9 cellular contexts compared by ENCODE assay signal in the genomic region with DNA sequence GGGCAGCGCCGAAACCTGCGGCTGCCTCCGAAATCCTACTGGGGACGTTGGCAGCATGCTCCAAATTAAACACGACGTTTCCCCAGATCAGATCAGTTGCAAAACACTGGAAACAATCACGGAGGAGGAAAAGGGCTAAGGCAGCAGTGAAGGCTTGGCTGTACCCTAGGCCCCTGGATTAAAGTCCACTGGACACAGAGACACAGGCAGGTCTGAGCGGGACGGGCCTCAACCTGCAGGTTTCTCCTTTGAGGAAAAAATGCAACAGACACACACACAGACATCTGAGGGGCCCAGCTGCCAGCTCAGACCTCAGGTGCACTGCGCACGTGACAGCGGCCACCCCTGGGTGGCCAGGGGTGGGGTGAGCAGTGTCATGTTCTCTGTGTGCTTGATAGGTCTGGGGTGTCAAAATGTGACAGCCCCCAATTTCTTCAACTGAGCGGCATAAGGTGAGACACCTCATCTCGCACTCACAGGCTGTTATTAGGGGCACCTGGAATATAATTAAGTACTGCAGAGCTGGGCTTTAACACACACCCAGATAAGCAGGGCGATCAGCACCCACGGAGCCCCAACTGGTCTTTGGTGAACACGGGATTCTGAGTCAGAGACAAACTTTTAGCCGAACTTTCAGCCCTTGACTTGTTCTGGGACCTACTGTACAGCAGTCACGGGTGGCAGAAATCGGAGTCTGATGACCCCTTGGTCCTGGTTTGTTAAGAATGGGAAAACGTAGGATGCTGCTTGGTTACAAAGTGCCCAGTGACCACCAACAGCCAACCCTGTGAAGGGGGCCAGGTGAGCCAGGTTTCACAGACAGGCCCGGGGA. TPM values are rescaled to one million over a fixed set of nuclear protein-coding genes. Genes with fewer than 3 reads are reported as not detected.
DNase-seq lines count a peak whose midpoint lies in the region; ATAC-seq and TF ChIP-seq lines count a peak whose summit lies in the region.
"Had no signal": no experiment of that assay in that cellular context is flagged by ENCODE, and none has a peak within 500 bp of the region (broad histone marks: within the 10 kb centered on the region; RNA-seq: fewer than 3 reads in every experiment).

No MANE protein-coding gene starts in this region.

- peaks cover 13% of the 10 kb centered on the region for H3K4me1 ChIP-seq in HEK293 (ENCODE audit: control insufficient read depth, insufficient read depth, low read length)
- H3K4me1 ChIP-seq in adipocyte (ENCODE audit: control insufficient read depth, insufficient read depth, low read length), result peaks cover 68% of the 10 kb centered on the region
- peaks cover 43% of the 10 kb centered on the region for H3K4me1 ChIP-seq in right cardiac atrium (ENCODE audit: control insufficient read depth, insufficient read depth, low read length)

- CTCF ChIA-PET in HEK293 (lab: Yijun Ruan, JAX), result interaction anchor here (0.6 to 1.0 kb wide), 3 partner anchors 10 to 1641 kb away, joined by 3 to 4 read pairs (median 3); no protein-coding TSS in a partner anchor

- H3K9me3 ChIP-seq in HEK293 (ENCODE audit: control insufficient read depth, insufficient read depth, low read depth, low read length) (no peaks in the 10 kb centered on the region), adipocyte (ENCODE audit: control insufficient read depth, low read length) (no peaks in the 10 kb centered on the region), right cardiac atrium (ENCODE audit: control insufficient read depth, low read length) (no peaks in the 10 kb centered on the region)

- peak overlapping the region; percentile 77 for H3K9ac ChIP-seq in adipocyte (ENCODE audit: low read length)

- DNase-seq in adipocyte (ENCODE audit: low read depth) (no peak), right cardiac atrium (peak in 1 of 3 donors; percentile 61), sciatic nerve (ENCODE audit: low spot score) (no peak), DMS53 (lab: John Stamatoyannopoulos, UW) (no peak), KG1 (lab: John Stamatoyannopoulos, UW) (no peak), AG08395 (ENCODE audit: low spot score) (no peak)
- DNase-seq: PC-3 had no signal

- intact Hi-C loops in right cardiac atrium (cut with DNase I), result no loop called here
- intact Hi-C loops in sciatic nerve (cut with DNase I), result no loop called here

- H3K4me3 ChIP-seq in HEK293 (ENCODE audit: low read depth, low read length), result no peak overlapping the region
- peak overlapping the region; percentile 47 for H3K4me3 ChIP-seq in adipocyte (ENCODE audit: low read length)
- H3K4me3 ChIP-seq in right cardiac atrium (ENCODE audit: low read length), result no peak overlapping the region

- H3K36me3 ChIP-seq in HEK293 (ENCODE audit: control insufficient read depth in 2 of 2, insufficient read depth in 1 of 2, low read length in 2 of 2) (peaks cover 1 to 34% of the 10 kb centered on the region in 2 experiments; a peak in 2 of 3 replicates), adipocyte (ENCODE audit: control insufficient read depth, insufficient read depth, low read length, severe bottlenecking) (peaks cover 26% of the 10 kb centered on the region)

- no peak for TF ChIP-seq CTCF in HEK293 (tag by site-specific recombination; IDR thresholded peaks at IDR 0.05)

- peak overlapping the region; percentile 32 for H3K27ac ChIP-seq in HEK293 (ENCODE audit: extremely low read depth, low read depth, low read length)
- peak overlapping the region; percentile 65 for H3K27ac ChIP-seq in right cardiac atrium (ENCODE audit: low read length)

- POLR2A ChIA-PET in HEK293 (lab: Yijun Ruan, JAX), result interaction anchor here (0.6 to 1.1 kb wide), 3 partner anchors 11 to 83 kb away, joined by 3 to 4 read pairs (median 3); no protein-coding TSS in a partner anchor

- H3K27me3 ChIP-seq in adipocyte (replicated peaks; ENCODE audit: control insufficient read depth, insufficient read depth, low read length) (no peaks in the 10 kb centered on the region), right cardiac atrium (ENCODE audit: control insufficient read depth, insufficient read depth) (no peaks in the 10 kb centered on the region)

- 34% methylated on average over 23 of the region's 23 CpGs for WGBS in right cardiac atrium

- ATAC-seq in right cardiac atrium, result peak; percentile 6 to 15
- ATAC-seq in sciatic nerve, result peak; percentile 37
- ATAC-seq in GM21447 (IDR thresholded peaks at IDR 0.05; ENCODE audit: unreplicated experiment), result no peak
- ATAC-seq: PC-3 had no signal

TF ChIP-seq in HEK293, 187 proteins besides CTCF, POLR2A, EP300 and RAD21 (continues in another document):
- TF ChIP-seq ZBTB20 (tag by site-specific recombination; IDR thresholded peaks at IDR 0.05) (peak; percentile 70; the same call in 1 of the 2 replicates), ZNF776 (tag by site-specific recombination; IDR thresholded peaks at IDR 0.05; ENCODE audit: borderline replicate concordance) (no peak), ZNF670 (tag by site-specific recombination; IDR thresholded peaks at IDR 0.05; ENCODE audit: low read depth) (no peak), SP2 (tag by site-specific recombination; IDR thresholded peaks at IDR 0.05) (no peak), ZFP41 (tag by site-specific recombination; IDR thresholded peaks at IDR 0.05; ENCODE audit: borderline replicate concordance) (no peak)
- TF ChIP-seq, protein P1, sequence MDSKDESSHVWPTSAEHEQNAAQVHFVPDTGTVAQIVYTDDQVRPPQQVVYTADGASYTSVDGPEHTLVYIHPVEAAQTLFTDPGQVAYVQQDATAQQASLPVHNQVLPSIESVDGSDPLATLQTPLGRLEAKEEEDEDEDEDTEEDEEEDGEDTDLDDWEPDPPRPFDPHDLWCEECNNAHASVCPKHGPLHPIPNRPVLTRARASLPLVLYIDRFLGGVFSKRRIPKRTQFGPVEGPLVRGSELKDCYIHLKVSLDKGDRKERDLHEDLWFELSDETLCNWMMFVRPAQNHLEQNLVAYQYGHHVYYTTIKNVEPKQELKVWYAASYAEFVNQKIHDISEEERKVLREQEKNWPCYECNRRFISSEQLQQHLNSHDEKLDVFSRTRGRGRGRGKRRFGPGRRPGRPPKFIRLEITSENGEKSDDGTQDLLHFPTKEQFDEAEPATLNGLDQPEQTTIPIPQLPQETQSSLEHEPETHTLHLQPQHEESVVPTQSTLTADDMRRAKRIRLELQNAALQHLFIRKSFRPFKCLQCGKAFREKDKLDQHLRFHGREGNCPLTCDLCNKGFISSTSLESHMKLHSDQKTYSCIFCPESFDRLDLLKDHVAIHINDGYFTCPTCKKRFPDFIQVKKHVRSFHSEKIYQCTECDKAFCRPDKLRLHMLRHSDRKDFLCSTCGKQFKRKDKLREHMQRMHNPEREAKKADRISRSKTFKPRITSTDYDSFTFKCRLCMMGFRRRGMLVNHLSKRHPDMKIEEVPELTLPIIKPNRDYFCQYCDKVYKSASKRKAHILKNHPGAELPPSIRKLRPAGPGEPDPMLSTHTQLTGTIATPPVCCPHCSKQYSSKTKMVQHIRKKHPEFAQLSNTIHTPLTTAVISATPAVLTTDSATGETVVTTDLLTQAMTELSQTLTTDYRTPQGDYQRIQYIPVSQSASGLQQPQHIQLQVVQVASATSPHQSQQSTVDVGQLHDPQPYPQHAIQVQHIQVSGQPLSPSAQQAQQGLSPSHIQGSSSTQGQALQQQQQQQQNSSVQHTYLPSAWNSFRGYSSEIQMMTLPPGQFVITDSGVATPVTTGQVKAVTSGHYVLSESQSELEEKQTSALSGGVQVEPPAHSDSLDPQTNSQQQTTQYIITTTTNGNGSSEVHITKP (tag by site-specific recombination; IDR thresholded peaks at IDR 0.05), result no peak
- TF ChIP-seq, protein P2, sequence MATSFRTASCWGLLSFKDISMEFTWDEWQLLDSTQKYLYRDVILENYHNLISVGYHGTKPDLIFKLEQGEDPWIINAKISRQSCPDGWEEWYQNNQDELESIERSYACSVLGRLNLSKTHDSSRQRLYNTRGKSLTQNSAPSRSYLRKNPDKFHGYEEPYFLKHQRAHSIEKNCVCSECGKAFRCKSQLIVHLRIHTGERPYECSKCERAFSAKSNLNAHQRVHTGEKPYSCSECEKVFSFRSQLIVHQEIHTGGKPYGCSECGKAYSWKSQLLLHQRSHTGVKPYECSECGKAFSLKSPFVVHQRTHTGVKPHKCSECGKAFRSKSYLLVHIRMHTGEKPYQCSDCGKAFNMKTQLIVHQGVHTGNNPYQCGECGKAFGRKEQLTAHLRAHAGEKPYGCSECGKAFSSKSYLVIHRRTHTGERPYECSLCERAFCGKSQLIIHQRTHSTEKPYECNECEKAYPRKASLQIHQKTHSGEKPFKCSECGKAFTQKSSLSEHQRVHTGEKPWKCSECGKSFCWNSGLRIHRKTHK (tag by site-specific recombination; IDR thresholded peaks at IDR 0.05), result no peak
- TF ChIP-seq, protein P3, sequence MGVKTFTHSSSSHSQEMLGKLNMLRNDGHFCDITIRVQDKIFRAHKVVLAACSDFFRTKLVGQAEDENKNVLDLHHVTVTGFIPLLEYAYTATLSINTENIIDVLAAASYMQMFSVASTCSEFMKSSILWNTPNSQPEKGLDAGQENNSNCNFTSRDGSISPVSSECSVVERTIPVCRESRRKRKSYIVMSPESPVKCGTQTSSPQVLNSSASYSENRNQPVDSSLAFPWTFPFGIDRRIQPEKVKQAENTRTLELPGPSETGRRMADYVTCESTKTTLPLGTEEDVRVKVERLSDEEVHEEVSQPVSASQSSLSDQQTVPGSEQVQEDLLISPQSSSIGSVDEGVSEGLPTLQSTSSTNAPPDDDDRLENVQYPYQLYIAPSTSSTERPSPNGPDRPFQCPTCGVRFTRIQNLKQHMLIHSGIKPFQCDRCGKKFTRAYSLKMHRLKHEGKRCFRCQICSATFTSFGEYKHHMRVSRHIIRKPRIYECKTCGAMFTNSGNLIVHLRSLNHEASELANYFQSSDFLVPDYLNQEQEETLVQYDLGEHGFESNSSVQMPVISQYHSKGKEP (tag by site-specific recombination; IDR thresholded peaks at IDR 0.05), result no peak; the same call in 1 of the 2 replicates
- TF ChIP-seq, protein P4, sequence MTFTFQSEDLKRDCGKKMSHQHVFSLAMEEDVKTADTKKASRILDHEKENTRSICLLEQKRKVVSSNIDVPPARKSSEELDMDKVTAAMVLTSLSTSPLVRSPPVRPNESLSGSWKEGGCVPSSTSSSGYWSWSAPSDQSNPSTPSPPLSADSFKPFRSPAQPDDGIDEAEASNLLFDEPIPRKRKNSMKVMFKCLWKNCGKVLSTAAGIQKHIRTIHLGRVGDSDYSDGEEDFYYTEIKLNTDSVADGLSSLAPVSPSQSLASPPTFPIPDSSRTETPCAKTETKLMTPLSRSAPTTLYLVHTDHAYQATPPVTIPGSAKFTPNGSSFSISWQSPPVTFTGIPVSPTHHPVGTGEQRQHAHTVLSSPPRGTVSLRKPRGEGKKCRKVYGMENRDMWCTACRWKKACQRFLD (tag by site-specific recombination; IDR thresholded peaks at IDR 0.05), result no peak

RNA-seq across cellular contexts. Expression of a gene that starts 9.3 kb away (rescaled TPM):
- total RNA-seq in right cardiac atrium (10 to 100 TPM; 26.3 to 40.3 (median 31.8) TPM), sciatic nerve (71.8 TPM)
- 27.7 TPM for polyA plus RNA-seq in right cardiac atrium

RNA-seq across cellular contexts. Expression of a gene that starts 11.4 kb away (rescaled TPM):
- total RNA-seq in right cardiac atrium (1 to 10 TPM; 5.4 to 7.7 (median 6.2) TPM), sciatic nerve (8.0 TPM)
- polyA plus RNA-seq in right cardiac atrium, result 4.3 TPM

RNA-seq across cellular contexts. Expression of a gene that starts 47.7 kb away (rescaled TPM):
- total RNA-seq in right cardiac atrium, result 10 to 100 TPM; 22.8 to 25.8 (median 25.2) TPM
- 24.9 TPM for polyA plus RNA-seq in right cardiac atrium
- total RNA-seq in sciatic nerve, result 13.1 TPM

RNA-seq across cellular contexts. Expression of a gene that starts 52.5 kb away (rescaled TPM):
- 10 to 100 TPM in 3 of 4 donors, 1 to 10 TPM in 1; 6.7 to 13.9 (median 11.3) TPM for total RNA-seq in right cardiac atrium
- 7.8 TPM for polyA plus RNA-seq in right cardiac atrium
- total RNA-seq in sciatic nerve, result 3.7 TPM
